10 cellular contexts compared by ENCODE assay signal in the genomic region with DNA sequence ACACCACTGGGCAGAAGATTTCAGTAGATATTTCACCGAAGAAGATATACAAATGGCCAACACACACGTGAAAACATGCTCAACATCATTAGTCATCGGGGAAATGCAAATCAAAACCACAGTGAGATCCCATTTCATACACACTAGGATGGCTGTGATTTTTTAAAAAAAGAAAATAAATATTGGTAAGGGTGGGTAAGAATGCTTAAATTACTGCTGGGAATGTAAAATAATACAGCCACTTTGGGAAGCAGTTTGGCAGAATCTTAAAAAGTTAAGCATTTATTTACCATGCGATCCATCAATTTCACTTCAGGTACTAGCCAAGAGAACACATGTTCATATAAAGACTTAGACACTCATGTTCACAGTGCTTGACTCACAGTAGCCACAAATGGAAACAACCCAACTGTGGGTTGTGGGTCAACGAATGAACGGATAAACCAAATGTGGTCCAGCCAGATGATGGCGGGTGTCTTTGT. TPM values are rescaled to one million over a fixed set of nuclear protein-coding genes. Genes with fewer than 3 reads are reported as not detected.
DNase-seq lines count a peak whose midpoint lies in the region; ATAC-seq and TF ChIP-seq lines count a peak whose summit lies in the region.
"Had no signal": no experiment of that assay in that cellular context is flagged by ENCODE, and none has a peak within 500 bp of the region (broad histone marks: within the 10 kb centered on the region; RNA-seq: fewer than 3 reads in every experiment).

No MANE protein-coding gene starts in this region.

- no peaks in the 10 kb centered on the region for H3K79me1 ChIP-seq in mesenchymal stem cell (replicated peaks; ENCODE audit: low read length, poor library complexity, severe bottlenecking)
- no peaks in the 10 kb centered on the region for H3K79me1 ChIP-seq in mesendoderm (ENCODE audit: low read length)

- H2BK15ac ChIP-seq in mesenchymal stem cell (ENCODE audit: low read depth, poor library complexity, severe bottlenecking) = no peak overlapping the region
- no peak overlapping the region for H2BK15ac ChIP-seq in mesendoderm (replicated peaks; ENCODE audit: low read depth)

- no peak overlapping the region for H4K5ac ChIP-seq in mesendoderm (ENCODE audit: low read length)

- H3K27ac ChIP-seq in mesenchymal stem cell (ENCODE audit: low read length, poor library complexity, severe bottlenecking) (no peak overlapping the region), mesendoderm (ENCODE audit: low read depth, low read length) (no peak overlapping the region)

- H3K4me3 ChIP-seq in HFF-Myc (replicated peaks; ENCODE audit: low read depth, low read length) (no peak overlapping the region), mesenchymal stem cell (ENCODE audit: insufficient read depth in 1 of 2, low read depth in 1 of 2, low read length in 2 of 2) (no peak overlapping the region), mesendoderm (ENCODE audit: low read length) (no peak overlapping the region)

- no peak overlapping the region for H3K4me2 ChIP-seq in mesenchymal stem cell (ENCODE audit: low read length, poor library complexity, severe bottlenecking)
- no peak overlapping the region for H3K4me2 ChIP-seq in mesendoderm (ENCODE audit: low read length)

- H4K8ac ChIP-seq in mesenchymal stem cell (ENCODE audit: low read length) (no peak overlapping the region), mesendoderm (ENCODE audit: low read depth, low read length) (no peak overlapping the region)

- no peak overlapping the region for H2BK12ac ChIP-seq in mesenchymal stem cell (ENCODE audit: low read length in 2 of 2)

- no peak overlapping the region for H3K27ac Mint-ChIP-seq in endothelial cell (ENCODE audit: unreplicated experiment)
- H3K27ac Mint-ChIP-seq: activated naive CD4-positive, alpha-beta T cell treated with anti-CD3 and anti-CD28 coated beads, Interleukin-2, amount 50 U/mL, for 24 hours had no signal

- H3K18ac ChIP-seq in mesenchymal stem cell (ENCODE audit: low read depth in 1 of 2, low read length in 2 of 2) (no peak overlapping the region), mesendoderm (ENCODE audit: low read length) (no peak overlapping the region)

- no peak overlapping the region for H2AFZ ChIP-seq in mesenchymal stem cell (ENCODE audit: low read depth, low read length)

- H3K36me3 ChIP-seq in mesenchymal stem cell (ENCODE audit: control insufficient read depth in 1 of 2, insufficient read depth in 2 of 2, low read depth in 1 of 2, low read length in 2 of 2) = no peaks in the 10 kb centered on the region
- no peaks in the 10 kb centered on the region for H3K36me3 ChIP-seq in mesendoderm (ENCODE audit: control insufficient read depth, insufficient read depth, low read length)

- WGBS in mesenchymal stem cell = 65% methylated on average over 4 of the region's 7 CpGs
- no CpG with 5 or more reads among the region's 7 CpGs for WGBS in mesendoderm (ENCODE audit: extremely low coverage, insufficient coverage, low lambda C conversion rate)

- H4K91ac ChIP-seq in mesenchymal stem cell (ENCODE audit: low read length) = no peak overlapping the region

- H3K4ac ChIP-seq in mesenchymal stem cell (ENCODE audit: low read depth in 1 of 2, low read length in 2 of 2) (no peak overlapping the region), mesendoderm (ENCODE audit: low read depth, low read length) (no peak overlapping the region)

- peaks cover 20% of the 10 kb centered on the region for H3K4me1 Mint-ChIP-seq in endothelial cell (ENCODE audit: unreplicated experiment)

- H3K14ac ChIP-seq in mesenchymal stem cell (ENCODE audit: low read length in 2 of 2) = no peak overlapping the region

- H3K23ac ChIP-seq in mesenchymal stem cell (ENCODE audit: low read length in 2 of 2) (no peak overlapping the region), mesendoderm (ENCODE audit: low read length) (no peak overlapping the region)

- no peaks in the 10 kb centered on the region for H3K9me3 ChIP-seq in mesenchymal stem cell (ENCODE audit: control insufficient read depth, low read length)

- no peak overlapping the region for H2BK5ac ChIP-seq in mesenchymal stem cell (ENCODE audit: low read depth, low read length, poor library complexity, severe bottlenecking)
- H2BK5ac ChIP-seq in mesendoderm (ENCODE audit: low read length) = no peak overlapping the region

- no peaks in the 10 kb centered on the region for H3K36me3 Mint-ChIP-seq in endothelial cell (ENCODE audit: low read depth, unreplicated experiment)
- H3K36me3 Mint-ChIP-seq: activated naive CD4-positive, alpha-beta T cell treated with anti-CD3 and anti-CD28 coated beads, Interleukin-2, amount 50 U/mL, for 24 hours had no signal

- H3K79me2 ChIP-seq in mesendoderm (ENCODE audit: control insufficient read depth, insufficient read depth, low read length) = no peaks in the 10 kb centered on the region

- H3K56ac ChIP-seq in mesendoderm (ENCODE audit: low read length) = no peak overlapping the region

- H3K9ac ChIP-seq in mesenchymal stem cell (ENCODE audit: low read length) (no peak overlapping the region), mesendoderm (ENCODE audit: low read length) (no peak overlapping the region)

- TF ChIP-seq CTCF in HFF-Myc (IDR thresholded peaks at IDR 0.05; ENCODE audit: low read depth, low read length, missing control alignments) (no peak), endothelial cell (IDR thresholded peaks at IDR 0.05; ENCODE audit: unreplicated experiment) (no peak)

- peaks cover 5% of the 10 kb centered on the region for H3K27me3 Mint-ChIP-seq in endothelial cell (ENCODE audit: unreplicated experiment)

- DNase-seq in HFF-Myc (ENCODE audit: extremely low read depth, low read depth) = peak; percentile 41
- DNase-seq in RPMI7951 (ENCODE audit: low read depth) = peak; percentile 79
- peak; percentile 76 for DNase-seq in mesenchymal stem cell
- no peak for DNase-seq in mesendoderm
- no peak for DNase-seq in sciatic nerve (ENCODE audit: low spot score)
- DNase-seq in NCI-H1436 treated with DMSO at 0.1 percent for 48 hours (lab: John Stamatoyannopoulos, UW) = no peak
- no peak for DNase-seq in endothelial cell (ENCODE audit: low spot score)
- DNase-seq: NCI-H2029 had no signal

- H3K9me3 Mint-ChIP-seq in endothelial cell (ENCODE audit: unreplicated experiment) = no peaks in the 10 kb centered on the region
- H3K9me3 Mint-ChIP-seq: activated naive CD4-positive, alpha-beta T cell treated with anti-CD3 and anti-CD28 coated beads, Interleukin-2, amount 50 U/mL, for 24 hours had no signal

- no peak overlapping the region for H3K4me3 Mint-ChIP-seq in endothelial cell (ENCODE audit: unreplicated experiment)
- H3K4me3 Mint-ChIP-seq: activated naive CD4-positive, alpha-beta T cell treated with anti-CD3 and anti-CD28 coated beads, Interleukin-2, amount 50 U/mL, for 24 hours had no signal

- H3K4me1 ChIP-seq in mesenchymal stem cell (ENCODE audit: control insufficient read depth, insufficient read depth, low read depth, low read length) = peaks cover 3% of the 10 kb centered on the region
- H3K4me1 ChIP-seq in mesendoderm (ENCODE audit: control insufficient read depth, low read depth, low read length) = peaks cover 4% of the 10 kb centered on the region

- no peak overlapping the region for H2BK120ac ChIP-seq in mesenchymal stem cell (ENCODE audit: low read depth, low read length)
- no peak overlapping the region for H2BK120ac ChIP-seq in mesendoderm (ENCODE audit: low read depth, low read length)

- intact Hi-C loops in sciatic nerve (cut with DNase I) = no loop called here

- H3K27me3 ChIP-seq in mesenchymal stem cell (ENCODE audit: control insufficient read depth in 1 of 2, insufficient read depth in 1 of 2, low read length in 2 of 2) (peaks cover 39 to 43% of the 10 kb centered on the region in 2 experiments), mesendoderm (ENCODE audit: insufficient read depth, low read length, poor library complexity) (no peaks in the 10 kb centered on the region)

- peak; percentile 27 for ATAC-seq in GM18499 (IDR thresholded peaks at IDR 0.05; ENCODE audit: insufficient read depth, unreplicated experiment)
- ATAC-seq in sciatic nerve = no peak

- H2AK5ac ChIP-seq in mesenchymal stem cell (ENCODE audit: low read length, severe bottlenecking) = no peak overlapping the region
- no peak overlapping the region for H2AK5ac ChIP-seq in mesendoderm (ENCODE audit: low read length)

RNA-seq across cellular contexts. Expression of a gene that starts 6.5 kb away (rescaled TPM):
- total RNA-seq in RPMI7951 (2014; rRNA removed; shearing (Covaris generic)) = 3.9 and 6.2 TPM in 2 replicates
- polyA plus RNA-seq in mesenchymal stem cell (2013, experiment 1 of 2) = 6.1 TPM
- polyA plus RNA-seq in mesenchymal stem cell (2013, experiment 2 of 2) = 6.5 TPM
- 7.3 TPM for polyA plus RNA-seq in mesendoderm (2013, experiment 1 of 2)
- 7.5 TPM for polyA plus RNA-seq in mesendoderm (2013, experiment 2 of 2)
- total RNA-seq in sciatic nerve = 1.8 TPM
- total RNA-seq in endothelial cell (ENCODE audit: unreplicated experiment) = 0.64 TPM

RNA-seq across cellular contexts. Expression of a gene that starts 42.0 kb away (rescaled TPM):
- 46.9 and 51.4 TPM in 2 replicates for total RNA-seq in RPMI7951 (2014; rRNA removed; shearing (Covaris generic))
- 26.5 TPM for polyA plus RNA-seq in mesenchymal stem cell (2013, experiment 1 of 2)
- 26.0 TPM for polyA plus RNA-seq in mesenchymal stem cell (2013, experiment 2 of 2)
- 40.5 TPM for polyA plus RNA-seq in mesendoderm (2013, experiment 1 of 2)
- polyA plus RNA-seq in mesendoderm (2013, experiment 2 of 2) = 39.9 TPM
- total RNA-seq in sciatic nerve = 29.2 TPM
- 42.7 TPM for total RNA-seq in endothelial cell (ENCODE audit: unreplicated experiment)

RNA-seq across cellular contexts. Expression of a gene that starts 42.1 kb away (rescaled TPM):
- 560 and 594 TPM in 2 replicates for total RNA-seq in RPMI7951 (2014; rRNA removed; shearing (Covaris generic))
- 933 TPM for polyA plus RNA-seq in mesenchymal stem cell (2013, experiment 1 of 2)
- polyA plus RNA-seq in mesenchymal stem cell (2013, experiment 2 of 2) = 903 TPM
- polyA plus RNA-seq in mesendoderm (2013, experiment 1 of 2) = 818 TPM
- polyA plus RNA-seq in mesendoderm (2013, experiment 2 of 2) = 789 TPM
- 277 TPM for total RNA-seq in sciatic nerve
- 552 TPM for total RNA-seq in endothelial cell (ENCODE audit: unreplicated experiment)

Comparison
In these comparisons a context has a peak if more than half of its experiments do, and no peak if none do; other contexts are left out.
1. DNase-seq: peak in HFF-Myc (single experiment), RPMI7951 (single experiment) and mesenchymal stem cell (single experiment); none in mesendoderm (single experiment), sciatic nerve (single experiment), NCI-H1436 treated with DMSO at 0.1 percent for 48 hours (single experiment) and endothelial cell (single experiment).